ENCODE assay signal across 8 cellular contexts in genomic region chr19:45902651-45903625, GRCh38. TPM values are rescaled to one million over a fixed set of nuclear protein-coding genes. Genes with fewer than 3 reads are reported as not detected.
DNase-seq lines count a peak whose midpoint lies in the region; ATAC-seq and TF ChIP-seq lines count a peak whose summit lies in the region.

No MANE protein-coding gene starts in this region.

- H3K4me1 ChIP-seq in OCI-LY1 (ENCODE audit: insufficient read depth, low read length, severe bottlenecking) (peaks cover 17% of the 10 kb centered on the region), mononuclear cell (ENCODE audit: insufficient read depth, low read length) (peaks cover 18% of the 10 kb centered on the region)

- H3K4me3 ChIP-seq in OCI-LY1 (ENCODE audit: low read depth, low read length, poor library complexity, severe bottlenecking) (peak overlapping the region; percentile 96), mononuclear cell (ENCODE audit: low read length) (peak overlapping the region; percentile 72)

- H3K9me3 ChIP-seq in OCI-LY1 (ENCODE audit: low read length): no peaks in the 10 kb centered on the region
- no peaks in the 10 kb centered on the region for H3K9me3 ChIP-seq in mononuclear cell (ENCODE audit: low read depth, low read length)

- H3K27me3 ChIP-seq in OCI-LY1 (ENCODE audit: insufficient read depth, low read length) (no peaks in the 10 kb centered on the region), mononuclear cell (ENCODE audit: insufficient read depth, low read length) (no peaks in the 10 kb centered on the region)

- no peaks in the 10 kb centered on the region for H3F3A ChIP-seq in OCI-LY1 (ENCODE audit: insufficient read depth, low read length)

- H3K27ac ChIP-seq in OCI-LY1 (ENCODE audit: low read depth, low read length, poor library complexity, severe bottlenecking): peak overlapping the region; percentile 31

- DNase-seq in DMS 273 treated with DMSO at 0.1 percent for 48 hours (lab: John Stamatoyannopoulos, UW): peak; percentile 92
- DNase-seq in HuH-7 (ENCODE audit: low spot score): peak; percentile 100
- DNase-seq in activated T-cell treated with anti-CD3 and anti-CD28 coated beads for 1 hour (ENCODE audit: low read depth): peak; percentile 100
- peak; percentile 99 for DNase-seq in epidermal melanocyte (ENCODE audit: insufficient read length, low spot score)
- DNase-seq in stimulated activated CD8-positive, alpha-beta memory T cell treated with anti-CD3 and anti-CD28 coated beads, Interleukin-2, amount 100 ng/mL, for 48 hours (ENCODE audit: low read depth in 2 of 2): peak; percentile 99 to 100

- no peaks in the 10 kb centered on the region for H3K9me2 ChIP-seq in OCI-LY1 (ENCODE audit: low read depth, low read length)

- H3K79me2 ChIP-seq in OCI-LY1 (ENCODE audit: insufficient read depth, low read length): no peaks in the 10 kb centered on the region

- peak; percentile 89 for ATAC-seq in GM21526 (IDR thresholded peaks at IDR 0.05; ENCODE audit: low FRiP score, unreplicated experiment)

- no peak for TF ChIP-seq CTCF in OCI-LY1 (IDR thresholded peaks at IDR 0.05; ENCODE audit: low read length)

- no peaks in the 10 kb centered on the region for H4K20me1 ChIP-seq in OCI-LY1 (ENCODE audit: insufficient read depth, low read length)

- H3K4me2 ChIP-seq in OCI-LY1 (ENCODE audit: low read length): peak overlapping the region; percentile 85

- peak overlapping the region; percentile 91 for H3K9ac ChIP-seq in OCI-LY1 (ENCODE audit: low read length)

- H2AFZ ChIP-seq in OCI-LY1 (ENCODE audit: low read length): no peak overlapping the region

- H3K36me3 ChIP-seq in OCI-LY1 (ENCODE audit: insufficient read depth, low read length): peaks cover 23% of the 10 kb centered on the region; the same call in 1 of the 2 replicates

RNA-seq across cellular contexts. Expression of gene MYPOP, which starts 0.5 kb away (rescaled TPM):
- total RNA-seq in mononuclear cell: 1.3 TPM

RNA-seq across cellular contexts. Expression of gene NANOS2, which starts 11.6 kb away (rescaled TPM):
- not detected for total RNA-seq in mononuclear cell

RNA-seq across cellular contexts. Expression of gene IRF2BP1, which starts 17.0 kb away (rescaled TPM):
- 17.3 TPM for total RNA-seq in mononuclear cell

RNA-seq across cellular contexts. Expression of gene FOXA3, which starts 38.8 kb away (rescaled TPM):
- total RNA-seq in mononuclear cell: not detected

RNA-seq across cellular contexts. Expression of gene SYMPK, which starts 40.0 kb away (rescaled TPM):
- 27.2 TPM for total RNA-seq in mononuclear cell

Comparison
In these comparisons a context has a peak if more than half of its experiments do, and no peak if none do; other contexts are left out.
1. Peak in every context shown above with its lines: DNase-seq, ATAC-seq, H3K4me3 ChIP-seq and H3K27ac ChIP-seq.